In genomic region chr7:67595421-67595820, GRCh38 we compare ENCODE assay signal across 29 cellular contexts.
"Had no signal": no experiment of that assay in that cellular context is flagged by ENCODE, and none has a peak within 500 bp of the region (broad histone marks: within the 10 kb centered on the region; RNA-seq: fewer than 3 reads in every experiment).

No MANE protein-coding gene starts in this region.

- ATAC-seq: activated naive CD8-positive, alpha-beta T cell treated with anti-CD3 and anti-CD28 coated beads, Interleukin-2, amount 50 U/mL, for 24 hours; activated T-cell treated with anti-CD3 and anti-CD28 coated beads, Interleukin-2, amount 50 U/mL, for 4 hours; K562; Right ventricle myocardium inferior had no signal

- DNase-seq: activated B cell treated with CpG ODN at 0.5 μM for 24 hours; activated CD4-positive, alpha-beta memory T cell treated with anti-CD3 and anti-CD28 coated beads for 36 hours; activated CD4-positive, alpha-beta T cell treated with anti-CD3 and anti-CD28 coated beads for 4 hours; activated CD4-positive, alpha-beta T cell treated with anti-CD3 and anti-CD28 coated beads, Interleukin-2, amount 50 U/mL, for 1 hour; activated CD4-positive, CD25-positive, alpha-beta regulatory T cell treated with anti-CD3 and anti-CD28 coated beads, Interleukin-2, amount 50 U/mL, for 72 hours; activated CD8-positive, alpha-beta memory T cell treated with anti-CD3 and anti-CD28 coated beads, Interleukin-2, amount 50 U/mL, for 4 hours; activated effector memory CD4-positive, alpha-beta T cell treated with Interleukin-2 at 50 U/mL for 16 hours; activated naive CD4-positive, alpha-beta T cell treated with anti-CD3 and anti-CD28 coated beads, Interleukin-2, amount 10 ng/mL, durations not matched to agents 7 days and 5 days; activated naive CD8-positive, alpha-beta T cell treated with anti-CD3 and anti-CD28 coated beads, Interleukin-2, amount 50 U/mL, for 24 hours; activated T-cell treated with anti-CD3 and anti-CD28 coated beads for 4 hours; activated T-cell treated with anti-CD3 and anti-CD28 coated beads, Interleukin-2, amount 50 U/mL, for 4 hours; anterior cingulate cortex; central memory CD4-positive, alpha-beta T cell; NCI-H1092 treated with DMSO at 0.1 percent for 48 hours; NCI-H1417 treated with DMSO at 0.1 percent for 48 hours; NCI-H2029; NCI-H2107; NCI-H2171 treated with DMSO at 0.1 percent for 48 hours; NCI-H2227 treated with DMSO at 0.1 percent for 48 hours; NCI-H446 treated with DMSO at 0.1 percent for 48 hours; NCI-H524 treated with DMSO at 0.1 percent for 48 hours; PC-9; SIG-M5; SW 1271; T-helper 1 cell; T-helper 2 cell; T-helper 9 cell had no signal
